Comparison of ENCODE assay signal across 1 cellular context in the genomic region with DNA sequence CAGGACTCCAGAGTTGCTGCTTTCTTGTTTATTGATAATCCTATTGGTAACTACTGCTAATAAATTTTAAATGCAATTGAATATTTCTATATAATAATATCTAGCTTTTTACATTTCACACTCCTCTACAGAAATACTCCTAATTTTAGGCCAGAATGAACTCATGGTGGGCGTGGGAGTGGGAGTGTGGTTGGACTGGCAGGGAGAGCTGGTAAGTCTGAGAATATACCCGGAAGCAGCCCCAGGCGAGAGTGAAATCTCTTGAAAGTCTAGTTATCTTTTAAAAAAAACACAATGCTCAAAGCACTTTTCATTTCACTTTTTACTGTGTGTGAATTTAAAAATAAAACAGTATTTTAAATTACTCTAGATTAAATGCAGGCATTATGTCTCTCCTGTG.
TF ChIP-seq lines count a peak whose summit lies in the region.

No MANE protein-coding gene starts in this region.

TF ChIP-seq in IMR-90, 13 proteins besides CTCF, POLR2A, EP300 and RAD21:
- no peak for TF ChIP-seq FOS (IDR thresholded peaks at IDR 0.05; ENCODE audit: low read depth, low read length)
- no peak for TF ChIP-seq NFE2L2 (IDR thresholded peaks at IDR 0.05; ENCODE audit: low read depth, low read length)
- no peak for TF ChIP-seq CEBPB (IDR thresholded peaks at IDR 0.05; ENCODE audit: low read depth, low read length)
- TF ChIP-seq MXI1 (IDR thresholded peaks at IDR 0.05; ENCODE audit: borderline replicate concordance, low read depth, low read length), result no peak
- TF ChIP-seq MAFK (IDR thresholded peaks at IDR 0.05; ENCODE audit: low read depth, low read length), result no peak
- TF ChIP-seq RCOR1 (IDR thresholded peaks at IDR 0.05; ENCODE audit: insufficient replicate concordance, low read length), result no peak
- no peak for TF ChIP-seq SMC3 (IDR thresholded peaks at IDR 0.05; ENCODE audit: low read depth, low read length)
- TF ChIP-seq, protein P1, sequence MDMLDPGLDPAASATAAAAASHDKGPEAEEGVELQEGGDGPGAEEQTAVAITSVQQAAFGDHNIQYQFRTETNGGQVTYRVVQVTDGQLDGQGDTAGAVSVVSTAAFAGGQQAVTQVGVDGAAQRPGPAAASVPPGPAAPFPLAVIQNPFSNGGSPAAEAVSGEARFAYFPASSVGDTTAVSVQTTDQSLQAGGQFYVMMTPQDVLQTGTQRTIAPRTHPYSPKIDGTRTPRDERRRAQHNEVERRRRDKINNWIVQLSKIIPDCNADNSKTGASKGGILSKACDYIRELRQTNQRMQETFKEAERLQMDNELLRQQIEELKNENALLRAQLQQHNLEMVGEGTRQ (IDR thresholded peaks at IDR 0.05; ENCODE audit: low read depth, low read length), result no peak
- no peak for TF ChIP-seq RFX5 (IDR thresholded peaks at IDR 0.05; ENCODE audit: low read depth, low read length)
- TF ChIP-seq CHD1 (IDR thresholded peaks at IDR 0.05; ENCODE audit: low read depth, low read length), result no peak
